2 cellular contexts compared by ENCODE assay signal in genomic region chr5:66560371-66560770, GRCh38.
TF ChIP-seq lines count a peak whose summit lies in the region.

No MANE protein-coding gene starts in this region.

TF ChIP-seq in K562, 482 proteins besides CTCF, POLR2A, EP300 and RAD21 (continued from another document):
- TF ChIP-seq, protein P1, sequence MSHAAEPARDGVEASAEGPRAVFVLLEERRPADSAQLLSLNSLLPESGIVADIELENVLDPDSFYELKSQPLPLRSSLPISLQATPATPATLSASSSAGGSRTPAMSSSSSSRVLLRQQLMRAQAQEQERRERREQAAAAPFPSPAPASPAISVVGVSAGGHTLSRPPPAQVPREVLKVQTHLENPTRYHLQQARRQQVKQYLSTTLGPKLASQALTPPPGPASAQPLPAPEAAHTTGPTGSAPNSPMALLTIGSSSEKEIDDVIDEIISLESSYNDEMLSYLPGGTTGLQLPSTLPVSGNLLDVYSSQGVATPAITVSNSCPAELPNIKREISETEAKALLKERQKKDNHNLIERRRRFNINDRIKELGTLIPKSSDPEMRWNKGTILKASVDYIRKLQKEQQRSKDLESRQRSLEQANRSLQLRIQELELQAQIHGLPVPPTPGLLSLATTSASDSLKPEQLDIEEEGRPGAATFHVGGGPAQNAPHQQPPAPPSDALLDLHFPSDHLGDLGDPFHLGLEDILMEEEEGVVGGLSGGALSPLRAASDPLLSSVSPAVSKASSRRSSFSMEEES (CRISPR knock-in tag; IDR thresholded peaks at IDR 0.05), result peak; percentile 86

TF ChIP-seq in WTC11, 78 proteins besides CTCF, POLR2A, EP300 and RAD21 (continued from another document):
- no peak for TF ChIP-seq ARID4B (CRISPR knock-in tag; IDR thresholded peaks at IDR 0.05; ENCODE audit: borderline replicate concordance)
- TF ChIP-seq, protein P2, sequence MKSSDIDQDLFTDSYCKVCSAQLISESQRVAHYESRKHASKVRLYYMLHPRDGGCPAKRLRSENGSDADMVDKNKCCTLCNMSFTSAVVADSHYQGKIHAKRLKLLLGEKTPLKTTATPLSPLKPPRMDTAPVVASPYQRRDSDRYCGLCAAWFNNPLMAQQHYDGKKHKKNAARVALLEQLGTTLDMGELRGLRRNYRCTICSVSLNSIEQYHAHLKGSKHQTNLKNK (CRISPR knock-in tag; IDR thresholded peaks at IDR 0.05), result no peak
- TF ChIP-seq MYBL2 (CRISPR knock-in tag; IDR thresholded peaks at IDR 0.05), result no peak
- no peak for TF ChIP-seq ETV6 (CRISPR knock-in tag; IDR thresholded peaks at IDR 0.05)
- TF ChIP-seq IRF2 (CRISPR knock-in tag; IDR thresholded peaks at IDR 0.05; ENCODE audit: borderline replicate concordance, low read depth), result no peak
- no peak for TF ChIP-seq ZBTB21 (CRISPR knock-in tag; IDR thresholded peaks at IDR 0.05; ENCODE audit: borderline replicate concordance)
- TF ChIP-seq MXD4 (CRISPR knock-in tag; IDR thresholded peaks at IDR 0.05; ENCODE audit: borderline replicate concordance), result no peak
- TF ChIP-seq FOXJ3 (CRISPR knock-in tag; IDR thresholded peaks at IDR 0.05; ENCODE audit: borderline replicate concordance), result no peak
- TF ChIP-seq, protein P3, sequence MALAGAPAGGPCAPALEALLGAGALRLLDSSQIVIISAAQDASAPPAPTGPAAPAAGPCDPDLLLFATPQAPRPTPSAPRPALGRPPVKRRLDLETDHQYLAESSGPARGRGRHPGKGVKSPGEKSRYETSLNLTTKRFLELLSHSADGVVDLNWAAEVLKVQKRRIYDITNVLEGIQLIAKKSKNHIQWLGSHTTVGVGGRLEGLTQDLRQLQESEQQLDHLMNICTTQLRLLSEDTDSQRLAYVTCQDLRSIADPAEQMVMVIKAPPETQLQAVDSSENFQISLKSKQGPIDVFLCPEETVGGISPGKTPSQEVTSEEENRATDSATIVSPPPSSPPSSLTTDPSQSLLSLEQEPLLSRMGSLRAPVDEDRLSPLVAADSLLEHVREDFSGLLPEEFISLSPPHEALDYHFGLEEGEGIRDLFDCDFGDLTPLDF (CRISPR knock-in tag; IDR thresholded peaks at IDR 0.05), result no peak
- no peak for TF ChIP-seq TP53 (CRISPR knock-in tag; IDR thresholded peaks at IDR 0.05)
- no peak for TF ChIP-seq JAZF1 (CRISPR knock-in tag; IDR thresholded peaks at IDR 0.05)
- no peak for TF ChIP-seq SP1 (CRISPR knock-in tag; conservative IDR thresholded peaks at IDR 0.05)
